In the genomic region with DNA sequence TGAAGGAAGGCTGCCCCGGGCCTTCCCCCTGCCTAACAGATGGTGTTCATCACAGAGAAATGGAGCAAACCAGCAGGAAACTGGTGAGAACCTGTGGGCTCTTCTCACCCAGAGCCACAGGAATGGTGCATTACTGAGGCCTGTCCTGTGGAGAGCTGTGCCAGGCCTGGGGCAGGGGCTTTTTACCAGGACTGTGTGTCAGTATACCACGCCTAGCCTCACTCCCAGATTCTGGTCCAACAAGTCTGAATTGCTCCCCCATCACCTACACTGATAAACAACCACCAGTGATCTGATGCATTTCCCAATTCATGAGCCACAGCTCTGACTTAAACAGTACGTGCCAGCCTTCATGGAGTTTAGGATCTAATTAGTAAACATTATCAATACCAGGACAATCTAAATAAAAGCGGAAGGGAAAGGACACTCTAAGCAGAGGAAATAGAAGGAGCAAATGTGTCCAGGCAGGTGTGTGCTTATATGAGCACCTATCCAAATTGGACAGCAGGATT, we compare ENCODE assay signal across 25 cellular contexts. TPM values are rescaled to one million over a fixed set of nuclear protein-coding genes. Genes with fewer than 3 reads are reported as not detected.
A peak's percentile ranks its signal among the peaks of the same experiment; 100 is the strongest.
DNase-seq lines count a peak whose midpoint lies in the region; ATAC-seq and TF ChIP-seq lines count a peak whose summit lies in the region.
"Had no signal": no experiment of that assay in that cellular context is flagged by ENCODE, and none has a peak within 500 bp of the region (broad histone marks: within the 10 kb centered on the region; RNA-seq: fewer than 3 reads in every experiment).

No MANE protein-coding gene starts in this region.

- H3K4me1 Mint-ChIP-seq in chondrocyte (ENCODE audit: low read depth) (peaks cover 3% of the 10 kb centered on the region), type B pancreatic cell (ENCODE audit: unreplicated experiment) (no peaks in the 10 kb centered on the region)
- H3K4me1 Mint-ChIP-seq: CD4-positive, CD25-positive, alpha-beta regulatory T cell had no signal

- TF ChIP-seq CTCF in chondrocyte (IDR thresholded peaks at IDR 0.05) (no peak), type B pancreatic cell (conservative IDR thresholded peaks at IDR 0.05) (no peak)

- H3K27me3 Mint-ChIP-seq in chondrocyte (ENCODE audit: low read depth) = no peaks in the 10 kb centered on the region
- peaks cover 22% of the 10 kb centered on the region for H3K27me3 Mint-ChIP-seq in type B pancreatic cell

- H3K4me3 Mint-ChIP-seq in chondrocyte (ENCODE audit: unreplicated experiment) (no peak overlapping the region), type B pancreatic cell (no peak overlapping the region)

- peak; percentile 36 for DNase-seq in activated CD8-positive, alpha-beta memory T cell treated with anti-CD3 and anti-CD28 coated beads, Interleukin-2, amount 50 U/mL, for 48 hours
- DNase-seq in activated CD8-positive, alpha-beta memory T cell treated with anti-CD3 and anti-CD28 coated beads for 24 hours = no peak
- DNase-seq in chondrocyte (ENCODE audit: low spot score) (no peak), type B pancreatic cell (ENCODE audit: extremely low spot score, unreplicated experiment) (no peak), mucosa of gallbladder (ENCODE audit: low spot score) (no peak), H7 (no peak)
- DNase-seq: 8988T; ACHN; BE2C; CD4-positive, CD25-positive, alpha-beta regulatory T cell; DMS153; DND-41; IMR-90; KG1; MG63; NCI-H1105 treated with DMSO at 0.1 percent for 48 hours; NCI-H2029; NCI-H526 treated with DMSO at 0.1 percent for 48 hours; Right ventricle myocardium superior; RPMI8226 had no signal

- H3K4me3 ChIP-seq in muscle layer of colon (ENCODE audit: low read depth in 1 of 2, low read length in 2 of 2) (no peak overlapping the region), H7 (ENCODE audit: insufficient read depth, low read depth, low read length) (no peak overlapping the region)
- H3K4me3 ChIP-seq: MG63, SJSA1 had no signal

- H3K9me3 Mint-ChIP-seq in chondrocyte (ENCODE audit: low read depth) (no peaks in the 10 kb centered on the region), type B pancreatic cell (no peaks in the 10 kb centered on the region)
- H3K9me3 Mint-ChIP-seq: CD4-positive, CD25-positive, alpha-beta regulatory T cell had no signal

- H3K9ac ChIP-seq in muscle layer of colon (ENCODE audit: low read length) = no peak overlapping the region

- H3K9me3 ChIP-seq in muscle layer of colon (ENCODE audit: low read length) = no peaks in the 10 kb centered on the region
- H3K9me3 ChIP-seq: BE2C, MG63, SJSA1 had no signal

- H3K36me3 ChIP-seq in muscle layer of colon (ENCODE audit: insufficient read depth, low read length) (peaks cover 68% of the 10 kb centered on the region), H7 (replicated peaks; ENCODE audit: control insufficient read depth, insufficient read depth, low read length) (no peaks in the 10 kb centered on the region)
- H3K36me3 ChIP-seq: BE2C, MG63 had no signal

- ATAC-seq in HG02981 (IDR thresholded peaks at IDR 0.05; ENCODE audit: unreplicated experiment) = no peak

- H3K27ac ChIP-seq in muscle layer of colon (ENCODE audit: low read depth, low read length) = peak overlapping the region; percentile 39
- H3K27ac ChIP-seq: SJSA1 had no signal

- H3K4me1 ChIP-seq in muscle layer of colon (ENCODE audit: insufficient read depth, low read length) = no peaks in the 10 kb centered on the region
- H3K4me1 ChIP-seq: BE2C, SJSA1 had no signal

- H3K27me3 ChIP-seq in muscle layer of colon (ENCODE audit: control insufficient read depth in 1 of 2, insufficient read depth in 2 of 2, low read length in 2 of 2) (no peaks in the 10 kb centered on the region), H7 (ENCODE audit: control insufficient read depth, insufficient read depth, low read length) (no peaks in the 10 kb centered on the region)
- H3K27me3 ChIP-seq: BE2C, MG63, SJSA1 had no signal

- H3K27ac Mint-ChIP-seq in chondrocyte (ENCODE audit: unreplicated experiment) (peak overlapping the region; percentile 0), type B pancreatic cell (peak overlapping the region; percentile 4)
- H3K27ac Mint-ChIP-seq: CD4-positive, CD25-positive, alpha-beta regulatory T cell had no signal

- H3K36me3 Mint-ChIP-seq in chondrocyte (ENCODE audit: low read depth) = peaks cover 49% of the 10 kb centered on the region
- no peaks in the 10 kb centered on the region for H3K36me3 Mint-ChIP-seq in type B pancreatic cell
- H3K36me3 Mint-ChIP-seq: CD4-positive, CD25-positive, alpha-beta regulatory T cell had no signal

RNA-seq across cellular contexts. Expression of a gene that starts 8.9 kb away (rescaled TPM):
- total RNA-seq in chondrocyte (58.1 to 60.8 TPM (median 58.9 TPM) in 3 replicates), type B pancreatic cell (ENCODE audit: low replicate concordance) (59.3 and 73.4 TPM in 2 replicates), mucosa of gallbladder (45.4 TPM)
- total RNA-seq in H7 (2014; rRNA removed; shearing (Covaris generic)) = 80.7 and 82.9 TPM in 2 replicates

RNA-seq across cellular contexts. Expression of a gene that starts 24.9 kb away (rescaled TPM):
- total RNA-seq in chondrocyte = 173 to 1,480 TPM (median 1,439 TPM) in 3 replicates
- total RNA-seq in type B pancreatic cell (ENCODE audit: low replicate concordance) = 4.2 and 13.7 TPM in 2 replicates
- 2,669 TPM for total RNA-seq in mucosa of gallbladder
- total RNA-seq in H7 (2014; rRNA removed; shearing (Covaris generic)) = 0.97 TPM in 1 of 2 replicates, not detected in the other
- total RNA-seq: H4, NCI-H460 had no signal

Comparison
In these comparisons a context has a peak if more than half of its experiments do, and no peak if none do; other contexts are left out.
1. RNA of a gene that starts 24.9 kb away (total RNA-seq): 2,669 TPM in mucosa of gallbladder (single experiment) and 173 to 1,480 TPM in chondrocyte; 4.2 to 13.7 TPM in type B pancreatic cell and 0.97 TPM in H7; every median in the first group is over 10 times any median in the second.